In the genomic region with DNA sequence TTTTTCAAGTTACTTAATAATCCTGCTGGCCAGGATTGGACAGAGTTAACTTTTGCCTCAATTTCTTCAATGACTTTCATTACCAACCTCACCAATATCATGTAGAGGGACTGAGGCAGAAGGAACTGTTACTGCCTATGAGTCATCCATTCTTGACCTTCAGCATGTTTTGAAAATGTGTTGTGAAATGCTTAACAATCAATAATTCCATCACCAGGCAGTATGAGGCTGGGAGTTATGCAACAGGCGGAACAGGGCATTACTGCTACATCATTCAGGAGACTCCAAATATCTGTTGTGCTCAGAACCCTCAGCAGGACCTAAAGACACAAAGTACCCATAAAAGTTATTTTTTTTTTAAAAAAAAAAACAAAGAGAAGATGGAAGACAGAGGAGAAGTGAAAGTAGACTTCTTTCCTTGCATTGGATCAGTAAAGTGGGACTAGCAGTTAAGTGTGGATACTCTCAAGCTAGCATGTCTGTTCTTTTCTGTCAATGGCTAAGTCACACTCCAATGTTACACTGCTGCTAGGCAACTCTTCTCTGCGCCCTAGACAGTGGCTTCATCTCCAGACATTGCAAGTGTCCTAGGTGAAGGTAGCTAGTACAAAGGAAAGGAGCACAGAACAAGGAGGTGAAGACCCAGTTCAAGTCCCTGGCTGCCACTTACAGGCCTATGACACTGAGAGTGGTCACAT, we compare ENCODE assay signal across 10 cellular contexts.
DNase-seq lines count a peak whose midpoint lies in the region; ATAC-seq, FAIRE-seq and TF ChIP-seq lines count a peak whose summit lies in the region.
"Had no signal": no experiment of that assay in that cellular context is flagged by ENCODE, and none has a peak within 500 bp of the region (broad histone marks: within the 10 kb centered on the region; RNA-seq: fewer than 3 reads in every experiment).

No MANE protein-coding gene starts in this region.

- no peaks in the 10 kb centered on the region for H3K4me1 ChIP-seq in naive thymus-derived CD4-positive, alpha-beta T cell (ENCODE audit: control insufficient read depth in 2 of 2, insufficient read depth in 2 of 2, low read length in 2 of 2)

- H3K9me3 ChIP-seq in naive thymus-derived CD4-positive, alpha-beta T cell (ENCODE audit: control insufficient read depth in 2 of 3, low read length in 3 of 3): no peaks in the 10 kb centered on the region

- DNase-seq in CD1c-positive myeloid dendritic cell (ENCODE audit: extremely low spot score) (peak; percentile 77), NB4 (ENCODE audit: low read depth) (peak; percentile 90), bronchial epithelial cell (ENCODE audit: low read depth) (peak; percentile 78), posterior vena cava (ENCODE audit: low spot score) (no peak), cerebellar nuclear complex (lab: John Stamatoyannopoulos, UW) (no peak), glutamatergic neuron (no peak)
- no peak for DNase-seq in naive thymus-derived CD4-positive, alpha-beta T cell
- DNase-seq: NCI-H1436 treated with DMSO at 0.1 percent for 48 hours had no signal

- POLR2A ChIA-PET in naive thymus-derived CD4-positive, alpha-beta T cell (lab: Charles Lee): interaction anchor here (0.6 to 0.8 kb wide), 2 partner anchors 31 to 50 kb away, joined by 3 read pairs; no protein-coding TSS in a partner anchor

- intact Hi-C loops in naive thymus-derived CD4-positive, alpha-beta T cell (cut with micrococcal nuclease): no loop called here
- intact Hi-C loops in posterior vena cava (cut with DNase I): no loop called here

- peak overlapping the region in 1 of 9 donors; percentile 20 for H3K27ac Mint-ChIP-seq in naive thymus-derived CD4-positive, alpha-beta T cell
- no peak overlapping the region for H3K27ac Mint-ChIP-seq in glutamatergic neuron (ENCODE audit: unreplicated experiment)
- H3K27ac Mint-ChIP-seq: T-helper 1 cell treated with Interleukin-12 subunit alpha and Interleukin-12 subunit beta and Interleukin-4 antibody, amounts not matched to agents 30 μg/mL and 1 μg/mL, for 36 hours had no signal

- no peak overlapping the region for H3K4me3 Mint-ChIP-seq in naive thymus-derived CD4-positive, alpha-beta T cell
- no peak overlapping the region for H3K4me3 Mint-ChIP-seq in glutamatergic neuron (ENCODE audit: unreplicated experiment)
- H3K4me3 Mint-ChIP-seq: T-helper 1 cell treated with Interleukin-12 subunit alpha and Interleukin-12 subunit beta and Interleukin-4 antibody, amounts not matched to agents 30 μg/mL and 1 μg/mL, for 36 hours had no signal

- CTCF ChIA-PET in naive thymus-derived CD4-positive, alpha-beta T cell (lab: Charles Lee): interaction anchor here (1.0 kb wide), 1 partner anchor 13 kb away, joined by 4 read pairs; no protein-coding TSS in a partner anchor

- H3K27me3 Mint-ChIP-seq in naive thymus-derived CD4-positive, alpha-beta T cell: peaks cover 0 to 5% (median 0%) of the 10 kb centered on the region in 5 donors
- no peaks in the 10 kb centered on the region for H3K27me3 Mint-ChIP-seq in glutamatergic neuron (ENCODE audit: unreplicated experiment)

- no peaks in the 10 kb centered on the region for H3K27me3 ChIP-seq in bronchial epithelial cell (ENCODE audit: control insufficient read depth, insufficient read depth, low read length)
- no peaks in the 10 kb centered on the region for H3K27me3 ChIP-seq in naive thymus-derived CD4-positive, alpha-beta T cell (ENCODE audit: control insufficient read depth in 2 of 2, insufficient read depth in 2 of 2, low read length in 2 of 2)

- H3K27ac ChIP-seq in naive thymus-derived CD4-positive, alpha-beta T cell (ENCODE audit: low read depth, low read length): no peak overlapping the region

- FAIRE-seq in bronchial epithelial cell (lab: Jason Lieb, UNC): peak; percentile 43

- H3K9me3 Mint-ChIP-seq in naive thymus-derived CD4-positive, alpha-beta T cell: no peaks in the 10 kb centered on the region
- peaks cover 2% of the 10 kb centered on the region for H3K9me3 Mint-ChIP-seq in glutamatergic neuron (ENCODE audit: unreplicated experiment)
- H3K9me3 Mint-ChIP-seq: T-helper 1 cell treated with Interleukin-12 subunit alpha and Interleukin-12 subunit beta and Interleukin-4 antibody, amounts not matched to agents 30 μg/mL and 1 μg/mL, for 36 hours had no signal

- TF ChIP-seq POLR2A in NB4 (IDR thresholded peaks at IDR 0.05; ENCODE audit: extremely low read depth, insufficient read length): no peak

- ATAC-seq in naive thymus-derived CD4-positive, alpha-beta T cell: peak; percentile 59
- no peak for ATAC-seq in HG02970 (IDR thresholded peaks at IDR 0.05; ENCODE audit: low FRiP score, unreplicated experiment)

- H3K4me1 Mint-ChIP-seq in naive thymus-derived CD4-positive, alpha-beta T cell: peaks cover 0 to 27% (median 3%) of the 10 kb centered on the region in 7 donors
- no peaks in the 10 kb centered on the region for H3K4me1 Mint-ChIP-seq in glutamatergic neuron (ENCODE audit: low read depth, unreplicated experiment)

- TF ChIP-seq CTCF in NB4 (IDR thresholded peaks at IDR 0.05; ENCODE audit: low read depth, low read length): no peak
- no peak for TF ChIP-seq CTCF in bronchial epithelial cell (IDR thresholded peaks at IDR 0.05; ENCODE audit: insufficient read depth, low read length, severe bottlenecking)
- TF ChIP-seq CTCF in glutamatergic neuron (IDR thresholded peaks at IDR 0.05; ENCODE audit: partially characterized antibody, unreplicated experiment): no peak

- no peaks in the 10 kb centered on the region for H3K36me3 Mint-ChIP-seq in naive thymus-derived CD4-positive, alpha-beta T cell
- H3K36me3 Mint-ChIP-seq in glutamatergic neuron (ENCODE audit: unreplicated experiment): no peaks in the 10 kb centered on the region

- H3K36me3 ChIP-seq in bronchial epithelial cell (ENCODE audit: control insufficient read depth, insufficient read depth, low read length): no peaks in the 10 kb centered on the region
- no peaks in the 10 kb centered on the region for H3K36me3 ChIP-seq in naive thymus-derived CD4-positive, alpha-beta T cell (ENCODE audit: control insufficient read depth in 2 of 3, insufficient read depth in 3 of 3, low read length in 3 of 3)

- H3K4me3 ChIP-seq in NB4 (ENCODE audit: low read depth, low read length): no peak overlapping the region
- no peak overlapping the region for H3K4me3 ChIP-seq in bronchial epithelial cell (ENCODE audit: low read depth, low read length)
- no peak overlapping the region for H3K4me3 ChIP-seq in naive thymus-derived CD4-positive, alpha-beta T cell (ENCODE audit: low read length)

Comparison
In these comparisons a context has a peak if more than half of its experiments do, and no peak if none do; other contexts are left out.
1. DNase-seq: peak in CD1c-positive myeloid dendritic cell (single experiment), NB4 (single experiment) and bronchial epithelial cell (single experiment); none in naive thymus-derived CD4-positive, alpha-beta T cell (0 of 9), posterior vena cava (single experiment), cerebellar nuclear complex (0 of 2) and glutamatergic neuron (single experiment).